In the genomic region with DNA sequence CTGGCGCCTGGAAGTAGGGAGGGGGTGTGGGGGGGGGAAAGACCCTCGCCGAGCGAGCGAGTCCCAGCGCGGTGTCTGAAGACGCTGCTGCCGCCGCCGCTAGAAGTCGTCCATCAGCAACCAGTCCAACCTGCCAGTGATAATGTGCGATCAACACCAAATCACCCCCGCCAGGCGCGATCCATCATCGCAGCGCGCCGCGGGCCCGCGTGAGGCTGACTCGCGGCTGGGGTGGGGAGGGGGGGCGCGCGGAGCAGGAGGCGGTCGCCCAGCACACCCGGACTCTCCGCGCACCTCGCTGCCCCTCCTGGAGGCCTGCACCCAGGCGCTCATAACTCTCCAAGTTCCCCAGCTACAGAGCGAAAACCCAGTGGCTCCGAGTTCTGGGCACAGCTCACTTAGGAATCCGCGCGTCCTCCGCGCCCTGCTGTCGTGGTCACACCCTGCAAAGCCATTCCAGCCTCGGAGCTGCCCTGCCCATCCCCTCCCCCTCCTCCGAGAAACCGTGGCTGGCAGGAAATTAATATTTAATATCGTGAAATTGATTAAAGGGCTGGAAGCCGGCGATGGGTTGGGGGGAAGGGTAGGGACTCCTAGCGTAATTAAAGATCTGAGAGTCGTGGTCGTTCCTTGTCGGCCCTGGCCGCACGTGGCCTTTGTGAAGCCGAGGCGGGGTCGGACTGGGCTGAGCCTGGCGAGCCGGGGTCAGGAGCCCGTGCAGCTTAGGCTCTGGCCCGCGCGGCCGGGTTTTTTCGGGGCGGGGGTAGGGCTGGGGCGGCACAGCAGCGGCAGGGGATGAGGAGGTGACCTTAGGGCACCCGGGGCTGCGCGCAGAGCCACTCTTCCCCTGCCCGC, we compare ENCODE assay signal across 8 cellular contexts. TPM values are rescaled to one million over a fixed set of nuclear protein-coding genes. Genes with fewer than 3 reads are reported as not detected.
DNase-seq lines count a peak whose midpoint lies in the region; ATAC-seq and TF ChIP-seq lines count a peak whose summit lies in the region.

No MANE protein-coding gene starts in this region.

- H2BK15ac ChIP-seq in mesenchymal stem cell (ENCODE audit: low read depth, poor library complexity, severe bottlenecking): no peak overlapping the region

- H4K20me1 ChIP-seq in mammary epithelial cell (ENCODE audit: insufficient read depth, low read length): peaks cover 2% of the 10 kb centered on the region

- WGBS in mammary epithelial cell (ENCODE audit: low coverage, missing lambda C conversion rate): 69% methylated on average over 13 of the region's 73 CpGs
- 10% methylated on average over 20 of the region's 73 CpGs for WGBS in mesenchymal stem cell
- 40% methylated on average over 73 of the region's 73 CpGs for WGBS in urinary bladder

- H3K36me3 ChIP-seq in breast epithelium: no peaks in the 10 kb centered on the region
- H3K36me3 ChIP-seq in mammary epithelial cell (ENCODE audit: insufficient read depth, low read length): no peaks in the 10 kb centered on the region
- H3K36me3 ChIP-seq in mesenchymal stem cell (ENCODE audit: control insufficient read depth in 1 of 2, insufficient read depth in 2 of 2, low read depth in 1 of 2, low read length in 2 of 2): no peaks in the 10 kb centered on the region
- H3K36me3 ChIP-seq in urinary bladder (ENCODE audit: insufficient read depth): no peaks in the 10 kb centered on the region

- peak overlapping the region; percentile 64 for H4K8ac ChIP-seq in mesenchymal stem cell (ENCODE audit: low read length)

- no peak overlapping the region for H4K91ac ChIP-seq in mesenchymal stem cell (ENCODE audit: low read length)

- H3K79me2 ChIP-seq in mammary epithelial cell (ENCODE audit: insufficient read depth, low read length): no peaks in the 10 kb centered on the region

- peak overlapping the region in 1 of 2 experiments; percentile 23 for H2BK12ac ChIP-seq in mesenchymal stem cell (ENCODE audit: low read length in 2 of 2)

- dilution Hi-C loops in mammary epithelial cell (cut with HindIII; ENCODE audit: low sequenced_read_pairs): no loop called here

- H2AFZ ChIP-seq in mammary epithelial cell (ENCODE audit: low read depth, low read length) (no peak overlapping the region), mesenchymal stem cell (ENCODE audit: low read depth, low read length) (no peak overlapping the region)

- H3K4me3 ChIP-seq in breast epithelium (peak overlapping the region; percentile 37 to 68 (median 53)), mammary epithelial cell (replicated peaks in 1 of 3; ENCODE audit: insufficient read depth in 1 of 3, low read depth in 2 of 3, low read length in 3 of 3) (no peak overlapping the region), astrocyte of the spinal cord (ENCODE audit: low read depth, low read length) (peak overlapping the region; percentile 26), mesenchymal stem cell (ENCODE audit: insufficient read depth in 1 of 2, low read depth in 1 of 2, low read length in 2 of 2) (peak overlapping the region; percentile 49), urinary bladder (ENCODE audit: low read depth, low read length) (peak overlapping the region; percentile 34)

- peak overlapping the region; percentile 61 for H2BK120ac ChIP-seq in mesenchymal stem cell (ENCODE audit: low read depth, low read length)

- in situ Hi-C loops in mammary epithelial cell (cut with MboI; ENCODE audit: low sequenced_read_pairs in 2 of 2): loop anchor here in 1 of 2 donors (25.0 kb wide), 1 partner anchor 344 kb away; no protein-coding TSS in a partner anchor
- in situ Hi-C loops in astrocyte of the spinal cord (cut with HindIII; ENCODE audit: low sequenced_read_pairs): no loop called here

- ATAC-seq in GM21717 (IDR thresholded peaks at IDR 0.05; ENCODE audit: unreplicated experiment): no peak

- CTCF ChIA-PET in mammary epithelial cell (lab: Charles Lee; ENCODE audit: low non-redundant PET): no interaction called here

- no peaks in the 10 kb centered on the region for H3K9me3 ChIP-seq in breast epithelium
- H3K9me3 ChIP-seq in mammary epithelial cell (replicated peaks; ENCODE audit: insufficient read depth, low read length): no peaks in the 10 kb centered on the region
- H3K9me3 ChIP-seq in mesenchymal stem cell (ENCODE audit: control insufficient read depth, low read length): no peaks in the 10 kb centered on the region

- H3K27ac ChIP-seq in breast epithelium (peak overlapping the region; percentile 45 to 67), mammary epithelial cell (ENCODE audit: insufficient read depth, low read depth, low read length) (no peak overlapping the region), mesenchymal stem cell (ENCODE audit: low read length, poor library complexity, severe bottlenecking) (no peak overlapping the region), urinary bladder (ENCODE audit: low read depth) (no peak overlapping the region)

- peak overlapping the region; percentile 79 to 82 for H3K18ac ChIP-seq in mesenchymal stem cell (ENCODE audit: low read depth in 1 of 2, low read length in 2 of 2)

- H3K27me3 ChIP-seq in breast epithelium (peaks cover 0 to 84% of the 10 kb centered on the region in 2 donors), mammary epithelial cell (ENCODE audit: insufficient read depth, low read length) (peaks cover 39% of the 10 kb centered on the region), mesenchymal stem cell (ENCODE audit: control insufficient read depth in 1 of 2, insufficient read depth in 1 of 2, low read length in 2 of 2) (peaks cover 0 to 30% of the 10 kb centered on the region in 2 experiments)

- BruUV-seq in mammary epithelial cell (replicated peaks; lab: Mats Ljungman, UMichigan): no TSS peak

- no peaks in the 10 kb centered on the region for H3K4me1 ChIP-seq in breast epithelium
- peaks cover 18% of the 10 kb centered on the region for H3K4me1 ChIP-seq in mammary epithelial cell (ENCODE audit: insufficient read depth, low read length)
- peaks cover 38% of the 10 kb centered on the region for H3K4me1 ChIP-seq in mesenchymal stem cell (ENCODE audit: control insufficient read depth, insufficient read depth, low read depth, low read length)
- no peaks in the 10 kb centered on the region for H3K4me1 ChIP-seq in urinary bladder (ENCODE audit: insufficient read depth)

- H3K9ac ChIP-seq in mammary epithelial cell (ENCODE audit: insufficient read depth, low read length): no peak overlapping the region
- H3K9ac ChIP-seq in mesenchymal stem cell (ENCODE audit: low read length): no peak overlapping the region

- peaks cover 2% of the 10 kb centered on the region for H3K79me1 ChIP-seq in mesenchymal stem cell (replicated peaks; ENCODE audit: low read length, poor library complexity, severe bottlenecking)

- H2BK5ac ChIP-seq in mesenchymal stem cell (ENCODE audit: low read depth, low read length, poor library complexity, severe bottlenecking): no peak overlapping the region

- no peak for TF ChIP-seq CTCF in breast epithelium (IDR thresholded peaks at IDR 0.05)
- TF ChIP-seq CTCF in mammary epithelial cell (conservative IDR thresholded peaks at IDR 0.05 in 1 of 2, IDR thresholded peaks at IDR 0.05 in 1 of 2; ENCODE audit: extremely low read depth in 1 of 2, insufficient read depth in 1 of 2, low read depth in 1 of 2, low read length in 2 of 2): no peak
- TF ChIP-seq CTCF in astrocyte of the spinal cord (IDR thresholded peaks at IDR 0.05; ENCODE audit: low read depth, low read length): no peak

- peak overlapping the region in 1 of 2 experiments; percentile 67 for H3K4ac ChIP-seq in mesenchymal stem cell (ENCODE audit: low read depth in 1 of 2, low read length in 2 of 2)

- no peak overlapping the region for H3K23ac ChIP-seq in mesenchymal stem cell (ENCODE audit: low read length in 2 of 2)

- intact Hi-C loops in breast epithelium (cut with DNase I; ENCODE audit: low total_unique reads) (no loop called here), mammary epithelial cell (cut with micrococcal nuclease) (loop anchor here (2.0 kb wide), 1 partner anchor 341 kb away; no protein-coding TSS in a partner anchor)

- TF ChIP-seq POLR2A in breast epithelium (IDR thresholded peaks at IDR 0.05): no peak

- DNase-seq in breast epithelium (ENCODE audit: low spot score in 2 of 2) (no peak), mammary epithelial cell (no peak), astrocyte of the spinal cord (ENCODE audit: low read depth, low spot score) (no peak), mesenchymal stem cell (no peak), HK-2 (ENCODE audit: unreplicated experiment) (no peak)
- no peak for DNase-seq in effector CD4-positive, alpha-beta T cell

- H3K4me2 ChIP-seq in mammary epithelial cell (ENCODE audit: insufficient read depth, low read depth, low read length): no peak overlapping the region
- peak overlapping the region; percentile 84 for H3K4me2 ChIP-seq in mesenchymal stem cell (ENCODE audit: low read length, poor library complexity, severe bottlenecking)

- H2AK5ac ChIP-seq in mesenchymal stem cell (ENCODE audit: low read length, severe bottlenecking): no peak overlapping the region

- H3K14ac ChIP-seq in mesenchymal stem cell (ENCODE audit: low read length in 2 of 2): no peak overlapping the region

RNA-seq across cellular contexts. Expression of a gene that starts 58.1 kb away (rescaled TPM):
- 10 to 100 TPM; 11.7 to 28.1 (median 27.9) TPM for total RNA-seq in breast epithelium
- 1 to 10 TPM; 7.2 to 9.2 TPM for total RNA-seq in mammary epithelial cell
- polyA plus RNA-seq in mammary epithelial cell: 1.8 TPM
- polyA minus RNA-seq in mammary epithelial cell: 33.0 TPM
- polyA plus RNA-seq in mesenchymal stem cell (2013, experiment 1 of 2): 16.0 TPM
- polyA plus RNA-seq in mesenchymal stem cell (2013, experiment 2 of 2): 14.9 TPM
- 26.5 TPM for total RNA-seq in urinary bladder
- polyA plus RNA-seq in urinary bladder: 20.8 TPM

Comparison
In these comparisons a context has a peak if more than half of its experiments do, and no peak if none do; other contexts are left out.
1. H3K27ac ChIP-seq: peak in breast epithelium (2 of 2); none in mammary epithelial cell (single experiment), mesenchymal stem cell (single experiment) and urinary bladder (single experiment).
2. H3K4me3 ChIP-seq: peak in breast epithelium (3 of 3), astrocyte of the spinal cord (single experiment), mesenchymal stem cell (2 of 2) and urinary bladder (single experiment); none in mammary epithelial cell (0 of 3).